30 cellular contexts compared by ENCODE assay signal in the genomic region with DNA sequence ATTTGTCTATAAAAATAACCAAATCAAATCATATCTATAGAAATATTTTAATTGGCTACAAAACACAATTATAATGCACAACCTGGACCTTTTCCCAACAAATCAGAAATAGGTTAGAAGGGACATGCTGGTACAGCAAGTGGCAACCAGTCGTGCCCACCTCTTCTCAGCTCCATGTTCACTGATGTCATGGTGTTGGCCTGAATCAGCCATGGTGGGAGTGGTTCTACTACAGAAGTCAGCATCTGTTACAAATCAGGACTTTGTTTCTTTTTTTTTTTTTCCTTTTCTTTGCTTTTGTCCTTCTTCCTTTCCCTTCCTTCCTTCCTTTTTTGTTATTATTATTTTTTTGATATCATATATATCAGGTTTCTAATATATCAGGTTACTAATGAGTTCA.
"Had no signal": no experiment of that assay in that cellular context is flagged by ENCODE, and none has a peak within 500 bp of the region (broad histone marks: within the 10 kb centered on the region; RNA-seq: fewer than 3 reads in every experiment).

No MANE protein-coding gene starts in this region.

- H3K27ac ChIP-seq: adrenal gland, body of pancreas, esophagus muscularis mucosa, WERI-Rb-1 had no signal

- H3K36me3 ChIP-seq: adrenal gland, WERI-Rb-1 had no signal

- H3K4me1 ChIP-seq: adrenal gland, body of pancreas, esophagus muscularis mucosa had no signal

- H3K4me3 ChIP-seq: adrenal gland, body of pancreas, esophagus muscularis mucosa had no signal

- ATAC-seq: activated CD4-positive, alpha-beta T cell treated with anti-CD3 and anti-CD28 coated beads for 36 hours; activated CD4-positive, CD25-positive, alpha-beta regulatory T cell treated with anti-CD3 and anti-CD28 coated beads, Interleukin-2, amount 50 U/mL, for 24 hours; activated CD8-positive, alpha-beta memory T cell treated with anti-CD3 and anti-CD28 coated beads, Interleukin-2, amount 10 ng/mL, durations not matched to agents 7 days and 5 days; activated CD8-positive, alpha-beta T cell treated with anti-CD3 and anti-CD28 coated beads, Interleukin-2, amount 10 ng/mL, durations not matched to agents 7 days and 5 days; activated naive CD8-positive, alpha-beta T cell treated with anti-CD3 and anti-CD28 coated beads, Interleukin-2, amount 50 U/mL, for 24 hours; body of pancreas; effector memory CD8-positive, alpha-beta T cell; T-helper 17 cell had no signal

- DNase-seq: activated B cell treated with CpG ODN at 0.5 μM for 24 hours; activated CD4-positive, alpha-beta memory T cell treated with anti-CD3 and anti-CD28 coated beads for 36 hours; activated CD4-positive, alpha-beta T cell treated with anti-CD3 and anti-CD28 coated beads for 36 hours; activated CD4-positive, alpha-beta T cell treated with anti-CD3 and anti-CD28 coated beads, Interleukin-2, amount 10 ng/mL, durations not matched to agents 24 days and 14 days; activated CD8-positive, alpha-beta memory T cell treated with anti-CD3 and anti-CD28 coated beads, Interleukin-2, amount 10 ng/mL, durations not matched to agents 7 days and 5 days; activated CD8-positive, alpha-beta memory T cell treated with anti-CD3 and anti-CD28 coated beads, Interleukin-2, amount 50 U/mL, for 4 hours; activated CD8-positive, alpha-beta T cell treated with anti-CD3 and anti-CD28 coated beads, Interleukin-2, amount 10 ng/mL, durations not matched to agents 7 days and 5 days; activated effector memory CD4-positive, alpha-beta T cell treated with anti-CD3 and anti-CD28 coated beads, Interleukin-2, amount 50 U/mL, for 16 hours; activated naive CD4-positive, alpha-beta T cell treated with anti-CD3 and anti-CD28 coated beads for 36 hours; activated naive CD8-positive, alpha-beta T cell treated with anti-CD3 and anti-CD28 coated beads for 36 hours; activated naive CD8-positive, alpha-beta T cell treated with anti-CD3 and anti-CD28 coated beads, Interleukin-2, amount 50 U/mL, for 24 hours; activated T-cell treated with anti-CD3 and anti-CD28 coated beads, Interleukin-2, amount 50 U/mL, for 1 hour; activated T-cell treated with anti-CD3 and anti-CD28 coated beads, Interleukin-2, amount 50 U/mL, for 48 hours; adrenal gland; amygdala; aorta; body of pancreas; caudate nucleus; cortex of kidney; dermis blood vessel endothelial cell; effector CD4-positive, alpha-beta T cell; effector memory CD8-positive, alpha-beta T cell; erythroblast; head of caudate nucleus; T-helper 1 cell; T-helper 17 cell; T1000; WERI-Rb-1 had no signal

- H3K27me3 ChIP-seq: adrenal gland, body of pancreas, esophagus muscularis mucosa had no signal

- H3K9me3 ChIP-seq: adrenal gland, body of pancreas, esophagus muscularis mucosa had no signal
